Comparison of ENCODE assay signal across 20 cellular contexts in the genomic region with DNA sequence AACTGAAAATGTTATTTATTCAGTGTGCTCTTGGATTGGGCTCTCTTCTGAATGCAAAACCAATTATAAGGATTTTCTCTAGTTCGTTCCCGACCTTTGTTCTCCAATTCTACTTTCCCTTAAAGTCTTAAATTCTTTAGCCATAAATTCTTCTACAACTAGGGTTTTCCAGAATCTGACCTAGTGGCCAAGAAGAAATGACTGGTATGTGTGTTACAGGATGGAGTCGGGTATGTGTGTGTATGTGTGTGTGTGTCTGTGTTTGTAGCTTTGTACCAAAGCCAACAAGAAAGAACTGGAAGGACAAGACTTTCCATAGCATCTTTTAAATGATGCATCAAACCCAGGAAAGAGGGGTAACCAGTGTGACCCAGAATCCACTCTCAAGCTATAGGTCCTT. TPM values are rescaled to one million over a fixed set of nuclear protein-coding genes. Genes with fewer than 3 reads are reported as not detected.
A peak's percentile ranks its signal among the peaks of the same experiment; 100 is the strongest.
DNase-seq lines count a peak whose midpoint lies in the region; ATAC-seq and TF ChIP-seq lines count a peak whose summit lies in the region.
"Had no signal": no experiment of that assay in that cellular context is flagged by ENCODE, and none has a peak within 500 bp of the region (broad histone marks: within the 10 kb centered on the region; RNA-seq: fewer than 3 reads in every experiment).

No MANE protein-coding gene starts in this region.

- no peaks in the 10 kb centered on the region for H3K4me1 ChIP-seq in uterus

- H3K27me3 ChIP-seq in uterus, result peaks cover 0 to 4% of the 10 kb centered on the region in 2 donors

- no peak for TF ChIP-seq POLR2A in uterus (IDR thresholded peaks at IDR 0.05)

- H3K9me3 ChIP-seq in uterus, result no peaks in the 10 kb centered on the region

- ATAC-seq in HG03378 (IDR thresholded peaks at IDR 0.05; ENCODE audit: unreplicated experiment), result no peak
- ATAC-seq in GM19397 (IDR thresholded peaks at IDR 0.05; ENCODE audit: unreplicated experiment), result no peak

- H3K4me3 ChIP-seq in fibroblast of pulmonary artery (replicated peaks; ENCODE audit: low read depth, low read length) (no peak overlapping the region), skeletal muscle cell (ENCODE audit: low read depth, low read length) (no peak overlapping the region), uterus (no peak overlapping the region)
- H3K4me3 ChIP-seq: skin epidermis had no signal

- no peaks in the 10 kb centered on the region for H3K36me3 ChIP-seq in uterus

- no peak for TF ChIP-seq CTCF in fibroblast of pulmonary artery (IDR thresholded peaks at IDR 0.05; ENCODE audit: low read length, missing control alignments)
- TF ChIP-seq CTCF in uterus (IDR thresholded peaks at IDR 0.05), result no peak

- no peak overlapping the region for H3K27ac ChIP-seq in uterus
- H3K27ac ChIP-seq: skin epidermis had no signal

- DNase-seq in GM04504 (ENCODE audit: low read depth) (peak; percentile 67), amniotic epithelial cell (ENCODE audit: low read depth) (peak; percentile 81), fibroblast of pulmonary artery (ENCODE audit: low read depth) (peak; percentile 57), skeletal muscle cell (ENCODE audit: low read depth) (peak; percentile 73), HPDE6-E6E7 (ENCODE audit: extremely low spot score) (no peak), uterus (no peak)
- DNase-seq: cortex of kidney; DMS53; hypothalamus; KG1; left cardiac atrium; NCI-H1092 treated with DMSO at 0.1 percent for 48 hours; nucleus accumbens; stimulated activated CD4-positive, alpha-beta T cell treated with anti-CD3 and anti-CD28 coated beads, Interleukin-4, amount 100 ng/mL, for 24 hours; stimulated activated CD8-positive, alpha-beta memory T cell treated with anti-CD3 and anti-CD28 coated beads, Interleukin-4, amount 100 ng/mL, for 48 hours; SW 1271 had no signal

- intact Hi-C loops in uterus (cut with DNase I; ENCODE audit: low total_unique reads), result no loop called here

RNA-seq across cellular contexts. Expression of a gene that starts 25.8 kb away (rescaled TPM):
- total RNA-seq in uterus, result not detected
- total RNA-seq: mononuclear cell had no signal

Comparison
In these comparisons a context has a peak if more than half of its experiments do, and no peak if none do; other contexts are left out.
1. DNase-seq: peak in GM04504 (single experiment), amniotic epithelial cell (single experiment), fibroblast of pulmonary artery (single experiment) and skeletal muscle cell (single experiment); none in HPDE6-E6E7 (single experiment) and uterus (0 of 2).